ENCODE assay signal across 1 cellular context in genomic region chr2:177212895-177213856, GRCh38.
TF ChIP-seq lines count a peak whose summit lies in the region.

No MANE protein-coding gene starts in this region.

TF ChIP-seq in K562, 482 proteins besides CTCF, POLR2A, EP300 and RAD21 (continued from another document and continues in another):
- TF ChIP-seq, protein P1, sequence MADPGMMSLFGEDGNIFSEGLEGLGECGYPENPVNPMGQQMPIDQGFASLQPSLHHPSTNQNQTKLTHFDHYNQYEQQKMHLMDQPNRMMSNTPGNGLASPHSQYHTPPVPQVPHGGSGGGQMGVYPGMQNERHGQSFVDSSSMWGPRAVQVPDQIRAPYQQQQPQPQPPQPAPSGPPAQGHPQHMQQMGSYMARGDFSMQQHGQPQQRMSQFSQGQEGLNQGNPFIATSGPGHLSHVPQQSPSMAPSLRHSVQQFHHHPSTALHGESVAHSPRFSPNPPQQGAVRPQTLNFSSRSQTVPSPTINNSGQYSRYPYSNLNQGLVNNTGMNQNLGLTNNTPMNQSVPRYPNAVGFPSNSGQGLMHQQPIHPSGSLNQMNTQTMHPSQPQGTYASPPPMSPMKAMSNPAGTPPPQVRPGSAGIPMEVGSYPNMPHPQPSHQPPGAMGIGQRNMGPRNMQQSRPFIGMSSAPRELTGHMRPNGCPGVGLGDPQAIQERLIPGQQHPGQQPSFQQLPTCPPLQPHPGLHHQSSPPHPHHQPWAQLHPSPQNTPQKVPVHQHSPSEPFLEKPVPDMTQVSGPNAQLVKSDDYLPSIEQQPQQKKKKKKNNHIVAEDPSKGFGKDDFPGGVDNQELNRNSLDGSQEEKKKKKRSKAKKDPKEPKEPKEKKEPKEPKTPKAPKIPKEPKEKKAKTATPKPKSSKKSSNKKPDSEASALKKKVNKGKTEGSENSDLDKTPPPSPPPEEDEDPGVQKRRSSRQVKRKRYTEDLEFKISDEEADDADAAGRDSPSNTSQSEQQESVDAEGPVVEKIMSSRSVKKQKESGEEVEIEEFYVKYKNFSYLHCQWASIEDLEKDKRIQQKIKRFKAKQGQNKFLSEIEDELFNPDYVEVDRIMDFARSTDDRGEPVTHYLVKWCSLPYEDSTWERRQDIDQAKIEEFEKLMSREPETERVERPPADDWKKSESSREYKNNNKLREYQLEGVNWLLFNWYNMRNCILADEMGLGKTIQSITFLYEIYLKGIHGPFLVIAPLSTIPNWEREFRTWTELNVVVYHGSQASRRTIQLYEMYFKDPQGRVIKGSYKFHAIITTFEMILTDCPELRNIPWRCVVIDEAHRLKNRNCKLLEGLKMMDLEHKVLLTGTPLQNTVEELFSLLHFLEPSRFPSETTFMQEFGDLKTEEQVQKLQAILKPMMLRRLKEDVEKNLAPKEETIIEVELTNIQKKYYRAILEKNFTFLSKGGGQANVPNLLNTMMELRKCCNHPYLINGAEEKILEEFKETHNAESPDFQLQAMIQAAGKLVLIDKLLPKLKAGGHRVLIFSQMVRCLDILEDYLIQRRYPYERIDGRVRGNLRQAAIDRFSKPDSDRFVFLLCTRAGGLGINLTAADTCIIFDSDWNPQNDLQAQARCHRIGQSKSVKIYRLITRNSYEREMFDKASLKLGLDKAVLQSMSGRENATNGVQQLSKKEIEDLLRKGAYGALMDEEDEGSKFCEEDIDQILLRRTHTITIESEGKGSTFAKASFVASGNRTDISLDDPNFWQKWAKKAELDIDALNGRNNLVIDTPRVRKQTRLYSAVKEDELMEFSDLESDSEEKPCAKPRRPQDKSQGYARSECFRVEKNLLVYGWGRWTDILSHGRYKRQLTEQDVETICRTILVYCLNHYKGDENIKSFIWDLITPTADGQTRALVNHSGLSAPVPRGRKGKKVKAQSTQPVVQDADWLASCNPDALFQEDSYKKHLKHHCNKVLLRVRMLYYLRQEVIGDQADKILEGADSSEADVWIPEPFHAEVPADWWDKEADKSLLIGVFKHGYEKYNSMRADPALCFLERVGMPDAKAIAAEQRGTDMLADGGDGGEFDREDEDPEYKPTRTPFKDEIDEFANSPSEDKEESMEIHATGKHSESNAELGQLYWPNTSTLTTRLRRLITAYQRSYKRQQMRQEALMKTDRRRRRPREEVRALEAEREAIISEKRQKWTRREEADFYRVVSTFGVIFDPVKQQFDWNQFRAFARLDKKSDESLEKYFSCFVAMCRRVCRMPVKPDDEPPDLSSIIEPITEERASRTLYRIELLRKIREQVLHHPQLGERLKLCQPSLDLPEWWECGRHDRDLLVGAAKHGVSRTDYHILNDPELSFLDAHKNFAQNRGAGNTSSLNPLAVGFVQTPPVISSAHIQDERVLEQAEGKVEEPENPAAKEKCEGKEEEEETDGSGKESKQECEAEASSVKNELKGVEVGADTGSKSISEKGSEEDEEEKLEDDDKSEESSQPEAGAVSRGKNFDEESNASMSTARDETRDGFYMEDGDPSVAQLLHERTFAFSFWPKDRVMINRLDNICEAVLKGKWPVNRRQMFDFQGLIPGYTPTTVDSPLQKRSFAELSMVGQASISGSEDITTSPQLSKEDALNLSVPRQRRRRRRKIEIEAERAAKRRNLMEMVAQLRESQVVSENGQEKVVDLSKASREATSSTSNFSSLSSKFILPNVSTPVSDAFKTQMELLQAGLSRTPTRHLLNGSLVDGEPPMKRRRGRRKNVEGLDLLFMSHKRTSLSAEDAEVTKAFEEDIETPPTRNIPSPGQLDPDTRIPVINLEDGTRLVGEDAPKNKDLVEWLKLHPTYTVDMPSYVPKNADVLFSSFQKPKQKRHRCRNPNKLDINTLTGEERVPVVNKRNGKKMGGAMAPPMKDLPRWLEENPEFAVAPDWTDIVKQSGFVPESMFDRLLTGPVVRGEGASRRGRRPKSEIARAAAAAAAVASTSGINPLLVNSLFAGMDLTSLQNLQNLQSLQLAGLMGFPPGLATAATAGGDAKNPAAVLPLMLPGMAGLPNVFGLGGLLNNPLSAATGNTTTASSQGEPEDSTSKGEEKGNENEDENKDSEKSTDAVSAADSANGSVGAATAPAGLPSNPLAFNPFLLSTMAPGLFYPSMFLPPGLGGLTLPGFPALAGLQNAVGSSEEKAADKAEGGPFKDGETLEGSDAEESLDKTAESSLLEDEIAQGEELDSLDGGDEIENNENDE (IDR thresholded peaks at IDR 0.05; ENCODE audit: low read depth, low read length): no peak
- TF ChIP-seq GATAD2B (IDR thresholded peaks at IDR 0.05; ENCODE audit: borderline replicate concordance) (no peak), TEAD4 (IDR thresholded peaks at IDR 0.05; ENCODE audit: low read length) (peak; percentile 70; the same call in 1 of the 2 replicates), TEAD4 (CRISPR knock-in tag; IDR thresholded peaks at IDR 0.05; ENCODE audit: borderline replicate concordance) (no peak), HMGXB4 (CRISPR knock-in tag; IDR thresholded peaks at IDR 0.05) (peak; percentile 60), TARDBP (IDR thresholded peaks at IDR 0.05) (no peak), CREBBP (IDR thresholded peaks at IDR 0.05; ENCODE audit: low read depth, low read length) (no peak), NCOA6 (IDR thresholded peaks at IDR 0.05) (no peak), SMC3 (conservative IDR thresholded peaks at IDR 0.05; ENCODE audit: insufficient read depth, low read depth, low read length) (no peak), GTF2E2 (tag; IDR thresholded peaks at IDR 0.05) (peak; percentile 76; the same call in 1 of the 2 replicates), CAMTA2 (CRISPR knock-in tag; conservative IDR thresholded peaks at IDR 0.05) (0 out of 2 replicates have a peak, but pooled peaks have one; percentile 26), FIP1L1 (IDR thresholded peaks at IDR 0.05; ENCODE audit: low read depth, low read length, poor library complexity, severe bottlenecking) (peak; percentile 99), CBX3 (IDR thresholded peaks at IDR 0.05; ENCODE audit: borderline replicate concordance in 1 of 2, low read length in 2 of 2) (no peak), MAZ (CRISPR knock-in tag; conservative IDR thresholded peaks at IDR 0.05 in 1 of 2, IDR thresholded peaks at IDR 0.05 in 1 of 2) (peak; percentile 64 to 95), SIRT6 (IDR thresholded peaks at IDR 0.05; ENCODE audit: low read depth, low read length) (no peak), ZNF239 (CRISPR knock-in tag; IDR thresholded peaks at IDR 0.05) (peak; percentile 24; the same call in 1 of the 2 replicates), FOXA1 (IDR thresholded peaks at IDR 0.05; ENCODE audit: borderline replicate concordance) (no peak), ZNF830 (CRISPR knock-in tag; IDR thresholded peaks at IDR 0.05) (peak; percentile 68; the same call in 1 of the 2 replicates), E2F8 (IDR thresholded peaks at IDR 0.05; ENCODE audit: low read depth, partially characterized antibody) (no peak), ZFPM2 (CRISPR knock-in tag; IDR thresholded peaks at IDR 0.05) (no peak), SMAD3 (CRISPR knock-in tag; conservative IDR thresholded peaks at IDR 0.05) (no peak), NR1H2 (CRISPR knock-in tag; IDR thresholded peaks at IDR 0.05) (peak; percentile 94; the same call in 1 of the 2 replicates), NRF1 (conservative IDR thresholded peaks at IDR 0.05 in 1 of 2, IDR thresholded peaks at IDR 0.05 in 1 of 2) (no peak), HIVEP1 (CRISPR knock-in tag; IDR thresholded peaks at IDR 0.05) (peak; percentile 81; the same call in 1 of the 2 replicates), TAF9B (IDR thresholded peaks at IDR 0.05; ENCODE audit: partially characterized antibody) (peak; percentile 58), KAT8 (IDR thresholded peaks at IDR 0.05; ENCODE audit: low read depth) (no peak; the same call in 1 of the 2 replicates), HNRNPLL (IDR thresholded peaks at IDR 0.05; ENCODE audit: low read depth, low read length, poor library complexity, severe bottlenecking) (peak; percentile 74), PURB (CRISPR knock-in tag; IDR thresholded peaks at IDR 0.05; ENCODE audit: low read depth) (no peak), ZNF444 (CRISPR knock-in tag; IDR thresholded peaks at IDR 0.05) (peak; percentile 81; the same call in 1 of the 2 replicates), KLF10 (CRISPR knock-in tag; IDR thresholded peaks at IDR 0.05) (no peak), KDM1A (IDR thresholded peaks at IDR 0.05) (peak in 1 of 2 experiments; percentile 78; a peak in 1 of 4 replicates), RBM34 (IDR thresholded peaks at IDR 0.05; ENCODE audit: borderline replicate concordance, insufficient read depth, low read length) (0 out of 2 replicates have a peak, but pooled peaks have one; percentile 31), JUND (IDR thresholded peaks at IDR 0.05; ENCODE audit: borderline replicate concordance, low read depth, low read length) (peak; percentile 33; the same call in 1 of the 2 replicates), JUND (tag; IDR thresholded peaks at IDR 0.05; ENCODE audit: borderline replicate concordance, low read depth, low read length) (no peak; the same call in 2 of the 3 replicates), E2F3 (CRISPR knock-in tag; IDR thresholded peaks at IDR 0.05) (peak; percentile 88), BRD4 (IDR thresholded peaks at IDR 0.05) (peak; percentile 96), ZNF212 (CRISPR knock-in tag; IDR thresholded peaks at IDR 0.05) (no peak), NEUROD1 (IDR thresholded peaks at IDR 0.05; ENCODE audit: borderline replicate concordance, low read depth, low read length, partially characterized antibody) (peak; percentile 47), ZNF316 (IDR thresholded peaks at IDR 0.05) (peak; percentile 36; the same call in 1 of the 2 replicates)
- TF ChIP-seq, protein P2, sequence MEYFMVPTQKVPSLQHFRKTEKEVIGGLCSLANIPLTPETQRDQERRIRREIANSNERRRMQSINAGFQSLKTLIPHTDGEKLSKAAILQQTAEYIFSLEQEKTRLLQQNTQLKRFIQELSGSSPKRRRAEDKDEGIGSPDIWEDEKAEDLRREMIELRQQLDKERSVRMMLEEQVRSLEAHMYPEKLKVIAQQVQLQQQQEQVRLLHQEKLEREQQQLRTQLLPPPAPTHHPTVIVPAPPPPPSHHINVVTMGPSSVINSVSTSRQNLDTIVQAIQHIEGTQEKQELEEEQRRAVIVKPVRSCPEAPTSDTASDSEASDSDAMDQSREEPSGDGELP (CRISPR knock-in tag; IDR thresholded peaks at IDR 0.05; ENCODE audit: borderline replicate concordance): peak; percentile 56; the same call in 1 of the 2 replicates
- TF ChIP-seq, protein P3, sequence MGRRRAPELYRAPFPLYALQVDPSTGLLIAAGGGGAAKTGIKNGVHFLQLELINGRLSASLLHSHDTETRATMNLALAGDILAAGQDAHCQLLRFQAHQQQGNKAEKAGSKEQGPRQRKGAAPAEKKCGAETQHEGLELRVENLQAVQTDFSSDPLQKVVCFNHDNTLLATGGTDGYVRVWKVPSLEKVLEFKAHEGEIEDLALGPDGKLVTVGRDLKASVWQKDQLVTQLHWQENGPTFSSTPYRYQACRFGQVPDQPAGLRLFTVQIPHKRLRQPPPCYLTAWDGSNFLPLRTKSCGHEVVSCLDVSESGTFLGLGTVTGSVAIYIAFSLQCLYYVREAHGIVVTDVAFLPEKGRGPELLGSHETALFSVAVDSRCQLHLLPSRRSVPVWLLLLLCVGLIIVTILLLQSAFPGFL (CRISPR knock-in tag; IDR thresholded peaks at IDR 0.05): no peak
- TF ChIP-seq, protein P4, sequence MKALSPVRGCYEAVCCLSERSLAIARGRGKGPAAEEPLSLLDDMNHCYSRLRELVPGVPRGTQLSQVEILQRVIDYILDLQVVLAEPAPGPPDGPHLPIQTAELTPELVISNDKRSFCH (CRISPR knock-in tag; IDR thresholded peaks at IDR 0.05): no peak
- TF ChIP-seq, protein P4 (tag; IDR thresholded peaks at IDR 0.05): no peak
- TF ChIP-seq, protein P5, sequence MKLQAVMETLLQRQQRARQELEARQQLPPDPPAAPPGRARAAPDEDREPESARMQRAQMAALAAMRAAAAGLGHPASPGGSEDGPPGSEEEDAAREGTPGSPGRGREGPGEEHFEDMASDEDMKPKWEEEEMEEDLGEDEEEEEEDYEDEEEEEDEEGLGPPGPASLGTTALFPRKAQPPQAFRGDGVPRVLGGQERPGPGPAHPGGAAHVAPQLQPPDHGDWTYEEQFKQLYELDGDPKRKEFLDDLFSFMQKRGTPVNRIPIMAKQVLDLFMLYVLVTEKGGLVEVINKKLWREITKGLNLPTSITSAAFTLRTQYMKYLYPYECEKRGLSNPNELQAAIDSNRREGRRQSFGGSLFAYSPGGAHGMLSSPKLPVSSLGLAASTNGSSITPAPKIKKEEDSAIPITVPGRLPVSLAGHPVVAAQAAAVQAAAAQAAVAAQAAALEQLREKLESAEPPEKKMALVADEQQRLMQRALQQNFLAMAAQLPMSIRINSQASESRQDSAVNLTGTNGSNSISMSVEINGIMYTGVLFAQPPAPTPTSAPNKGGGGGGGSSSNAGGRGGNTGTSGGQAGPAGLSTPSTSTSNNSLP (IDR thresholded peaks at IDR 0.05; ENCODE audit: borderline replicate concordance, low read depth, low read length): no peak
